In the genomic region with DNA sequence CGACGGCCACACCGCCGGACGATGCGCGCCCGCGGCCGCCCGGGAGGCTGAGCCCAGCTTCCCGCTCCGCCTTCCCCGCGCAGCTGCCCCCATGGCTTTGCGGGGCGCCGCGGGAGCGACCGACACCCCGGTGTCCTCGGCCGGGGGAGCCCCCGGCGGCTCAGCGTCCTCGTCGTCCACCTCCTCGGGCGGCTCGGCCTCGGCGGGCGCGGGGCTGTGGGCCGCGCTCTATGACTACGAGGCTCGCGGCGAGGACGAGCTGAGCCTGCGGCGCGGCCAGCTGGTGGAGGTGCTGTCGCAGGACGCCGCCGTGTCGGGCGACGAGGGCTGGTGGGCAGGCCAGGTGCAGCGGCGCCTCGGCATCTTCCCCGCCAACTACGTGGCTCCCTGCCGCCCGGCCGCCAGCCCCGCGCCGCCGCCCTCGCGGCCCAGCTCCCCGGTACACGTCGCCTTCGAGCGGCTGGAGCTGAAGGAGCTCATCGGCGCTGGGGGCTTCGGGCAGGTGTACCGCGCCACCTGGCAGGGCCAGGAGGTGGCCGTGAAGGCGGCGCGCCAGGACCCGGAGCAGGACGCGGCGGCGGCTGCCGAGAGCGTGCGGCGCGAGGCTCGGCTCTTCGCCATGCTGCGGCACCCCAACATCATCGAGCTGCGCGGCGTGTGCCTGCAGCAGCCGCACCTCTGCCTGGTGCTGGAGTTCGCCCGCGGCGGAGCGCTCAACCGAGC, we compare ENCODE assay signal across 1 cellular context.
TF ChIP-seq lines count a peak whose summit lies in the region.

No MANE protein-coding gene starts in this region.

TF ChIP-seq in IMR-90, 13 proteins besides CTCF, POLR2A, EP300 and RAD21:
- TF ChIP-seq MAZ (IDR thresholded peaks at IDR 0.05; ENCODE audit: borderline replicate concordance, low read depth, low read length) (no peak), FOS (IDR thresholded peaks at IDR 0.05; ENCODE audit: low read depth, low read length) (no peak), MAFK (IDR thresholded peaks at IDR 0.05; ENCODE audit: low read depth, low read length) (no peak), CEBPB (IDR thresholded peaks at IDR 0.05; ENCODE audit: low read depth, low read length) (no peak), BHLHE40 (IDR thresholded peaks at IDR 0.05; ENCODE audit: low read depth, low read length) (no peak), CHD1 (IDR thresholded peaks at IDR 0.05; ENCODE audit: low read depth, low read length) (no peak), NFE2L2 (IDR thresholded peaks at IDR 0.05; ENCODE audit: low read depth, low read length) (no peak), MXI1 (IDR thresholded peaks at IDR 0.05; ENCODE audit: borderline replicate concordance, low read depth, low read length) (no peak), RCOR1 (IDR thresholded peaks at IDR 0.05; ENCODE audit: insufficient replicate concordance, low read length) (no peak), RFX5 (IDR thresholded peaks at IDR 0.05; ENCODE audit: low read depth, low read length) (no peak), ELK1 (IDR thresholded peaks at IDR 0.05; ENCODE audit: borderline replicate concordance, low read depth, low read length) (no peak), SMC3 (IDR thresholded peaks at IDR 0.05; ENCODE audit: low read depth, low read length) (no peak), USF2 (IDR thresholded peaks at IDR 0.05; ENCODE audit: low read depth, low read length) (no peak)
